ENCODE assay signal across 25 cellular contexts in the genomic region with DNA sequence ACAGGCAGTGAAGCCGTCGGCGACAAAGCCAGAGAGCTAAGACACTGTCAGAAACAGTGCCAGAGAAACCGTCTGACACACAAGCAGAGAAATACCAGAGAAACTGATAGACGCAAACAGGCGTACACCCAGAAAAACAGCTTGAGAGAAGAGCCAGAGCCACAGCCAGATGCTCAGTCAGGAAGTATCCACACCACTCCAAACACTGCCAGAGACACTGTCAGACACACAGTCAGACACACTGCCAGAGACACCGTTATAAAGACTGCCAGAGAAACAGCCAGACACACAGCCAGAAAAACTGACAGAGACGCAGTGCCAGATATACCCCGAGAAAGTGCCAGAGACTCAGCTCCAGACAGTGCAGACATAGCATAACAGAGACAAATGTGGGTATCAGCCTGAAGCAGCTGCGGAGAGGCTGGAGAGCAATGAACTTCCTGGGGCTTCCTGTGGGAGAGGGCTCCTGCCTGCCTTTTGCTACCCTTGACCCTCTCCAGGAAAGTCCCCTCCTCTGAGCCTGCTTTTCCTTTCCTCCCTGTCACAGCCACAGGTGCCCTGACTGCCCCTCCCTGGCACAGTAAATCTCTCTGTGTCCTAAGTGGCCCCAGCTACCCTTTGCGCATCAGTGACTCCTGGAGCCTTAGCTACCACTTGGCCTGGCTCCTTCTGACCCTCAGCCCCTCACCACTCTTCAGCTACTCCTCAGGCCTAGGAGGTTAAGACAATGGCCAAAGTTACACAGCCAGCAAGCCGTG. TPM values are rescaled to one million over a fixed set of nuclear protein-coding genes. Genes with fewer than 3 reads are reported as not detected.
DNase-seq lines count a peak whose midpoint lies in the region; ATAC-seq and TF ChIP-seq lines count a peak whose summit lies in the region.
"Had no signal": no experiment of that assay in that cellular context is flagged by ENCODE, and none has a peak within 500 bp of the region (broad histone marks: within the 10 kb centered on the region; RNA-seq: fewer than 3 reads in every experiment).

No MANE protein-coding gene starts in this region.

- WGBS in transverse colon (ENCODE audit: low coverage in 1 of 2), 2 donors: 69 to 79% methylated on average over 4 to 12 of the region's 12 CpGs

- TF ChIP-seq CTCF in RWPE2 (IDR thresholded peaks at IDR 0.05; ENCODE audit: poor library complexity, severe bottlenecking) (no peak), transverse colon (IDR thresholded peaks at IDR 0.05) (no peak)

- H3K27me3 ChIP-seq in RWPE2 (ENCODE audit: insufficient read depth, poor library complexity, severe bottlenecking) (no peaks in the 10 kb centered on the region), skeletal muscle tissue (ENCODE audit: control insufficient read depth in 3 of 3, insufficient read depth in 3 of 3, low read length in 3 of 3) (peaks cover 0 to 7% (median 0%) of the 10 kb centered on the region in 3 donors), transverse colon (no peaks in the 10 kb centered on the region)
- H3K27me3 ChIP-seq: tibial nerve had no signal

- H3K27ac ChIP-seq in RWPE2 (ENCODE audit: poor library complexity, severe bottlenecking): no peak overlapping the region
- H3K27ac ChIP-seq in skeletal muscle tissue (ENCODE audit: low read depth, low read length): peak overlapping the region; percentile 36
- no peak overlapping the region for H3K27ac ChIP-seq in transverse colon
- H3K27ac ChIP-seq: 22Rv1, epithelial cell of prostate, foreskin keratinocyte had no signal

- ATAC-seq in RWPE2 (ENCODE audit: low read depth): peak; percentile 26; the same call in 1 of the 3 replicates
- peak; percentile 38 for ATAC-seq in left colon
- no peak for ATAC-seq in GM19452 (IDR thresholded peaks at IDR 0.05; ENCODE audit: unreplicated experiment)
- ATAC-seq: foreskin keratinocyte; HepG2; naive thymus-derived CD8-positive, alpha-beta T cell had no signal

- TF ChIP-seq POLR2A in transverse colon (IDR thresholded peaks at IDR 0.05): no peak

- H3K4me3 ChIP-seq in RWPE2 (ENCODE audit: severe bottlenecking) (no peak overlapping the region), skeletal muscle tissue (ENCODE audit: low read length in 3 of 3) (no peak overlapping the region), transverse colon (no peak overlapping the region)
- H3K4me3 ChIP-seq: dorsolateral prefrontal cortex, skin epidermis, tibial nerve had no signal

- H3K9me3 ChIP-seq in RWPE2 (ENCODE audit: severe bottlenecking) (no peaks in the 10 kb centered on the region), skeletal muscle tissue (ENCODE audit: control insufficient read depth in 3 of 3, low read length in 3 of 3) (no peaks in the 10 kb centered on the region), transverse colon (no peaks in the 10 kb centered on the region)
- H3K9me3 ChIP-seq: tibial nerve had no signal

- peak overlapping the region in 2 of 3 donors; percentile 39 to 57 for H3K9ac ChIP-seq in skeletal muscle tissue (ENCODE audit: low read depth in 1 of 3, low read length in 3 of 3)

- DNase-seq in NCI-H2171 treated with DMSO at 0.1 percent for 48 hours (lab: John Stamatoyannopoulos, UW): peak; percentile 14
- no peak for DNase-seq in NCI-H2171 (lab: John Stamatoyannopoulos, UW)
- DNase-seq in RWPE2 (ENCODE audit: low spot score): no peak
- no peak for DNase-seq in left colon
- no peak for DNase-seq in transverse colon
- DNase-seq in DMS79 treated with DMSO at 0.1 percent for 48 hours (lab: John Stamatoyannopoulos, UW): no peak
- DNase-seq: activated B cell treated with CpG ODN at 0.5 μM for 24 hours; activated CD4-positive, alpha-beta T cell treated with anti-CD3 and anti-CD28 coated beads, Interleukin-2, amount 50 U/mL, for 48 hours; activated gamma-delta T cell treated with Interleukin-2 at 50 U/mL for 16 hours; COR-L47; foreskin keratinocyte; naive thymus-derived CD8-positive, alpha-beta T cell; NCI-H1417 treated with DMSO at 0.1 percent for 48 hours; NCI-H748 treated with DMSO at 0.1 percent for 48 hours; stimulated activated CD4-positive, alpha-beta T cell treated with anti-CD3 and anti-CD28 coated beads, Interleukin-4, amount 100 ng/mL, for 1 hour had no signal

- no peaks in the 10 kb centered on the region for H3K36me3 ChIP-seq in RWPE2 (ENCODE audit: low read depth)
- H3K36me3 ChIP-seq in skeletal muscle tissue (ENCODE audit: control insufficient read depth in 3 of 3, insufficient read depth in 3 of 3, low read length in 3 of 3): peaks cover 0 to 4% (median 0%) of the 10 kb centered on the region in 3 donors
- H3K36me3 ChIP-seq in transverse colon: no peaks in the 10 kb centered on the region

- in situ Hi-C loops in transverse colon (cut with MboI; ENCODE audit: low pct_ligation_motif_present in 1 of 4, low pct_unique_long_range_greater_than_20kb in 1 of 4, low sequenced_read_pairs in 3 of 4): no loop called here

- no peak for TF ChIP-seq EP300 in transverse colon (IDR thresholded peaks at IDR 0.05; ENCODE audit: low read depth)

- H3K4me1 ChIP-seq in RWPE2 (ENCODE audit: insufficient read depth, poor library complexity, severe bottlenecking) (no peaks in the 10 kb centered on the region), skeletal muscle tissue (ENCODE audit: control insufficient read depth in 3 of 3, insufficient read depth in 3 of 3, low read length in 3 of 3) (peaks cover 30 to 53% (median 49%) of the 10 kb centered on the region in 3 donors), transverse colon (peaks cover 0 to 26% (median 14%) of the 10 kb centered on the region in 4 donors)
- H3K4me1 ChIP-seq: foreskin keratinocyte had no signal

- intact Hi-C loops in left colon (cut with DNase I, micrococcal nuclease) (no loop called here), transverse colon (cut with DNase I; ENCODE audit: low total_unique reads) (no loop called here)

RNA-seq across cellular contexts. Expression of a gene that starts 18.9 kb away (rescaled TPM):
- total RNA-seq in left colon (10 to 100 TPM in 1 of 2 donors, 1 to 10 TPM in 1; 6.4 to 13.1 TPM), skeletal muscle tissue (3.1 TPM), transverse colon (10 to 100 TPM in 1 of 4 donors, 1 to 10 TPM in 3; 5.2 to 59.1 (median 6.8) TPM)
- total RNA-seq: activated B cell treated with CpG ODN at 0.5 μM for 24 hours; B cell; Daoy; foreskin keratinocyte; HepG2; naive thymus-derived CD8-positive, alpha-beta T cell had no signal

RNA-seq across cellular contexts. Expression of a gene that starts 41.3 kb away (rescaled TPM):
- total RNA-seq in left colon (10 to 100 TPM; 36.4 to 40.7 TPM), skeletal muscle tissue (25.6 TPM), transverse colon (10 to 100 TPM in 2 of 4 donors, 1 to 10 TPM in 2; 3.0 to 65.5 (median 22.1) TPM)

RNA-seq across cellular contexts. Expression of a gene that starts 47.8 kb away (rescaled TPM):
- total RNA-seq in left colon (1 to 10 TPM in 1 of 2 donors, under 1 TPM in 1; 0.89 to 2.3 TPM), skeletal muscle tissue (4.2 TPM), transverse colon (1 to 10 TPM in 2 of 4 donors, not detected in 2; 1.4 to 1.7 TPM)
- total RNA-seq: activated B cell treated with CpG ODN at 0.5 μM for 24 hours, B cell, foreskin keratinocyte had no signal

RNA-seq across cellular contexts. Expression of a gene that starts 49.7 kb away (rescaled TPM):
- total RNA-seq in left colon (10 to 100 TPM; 53.7 to 59.4 TPM), skeletal muscle tissue (67.8 TPM), transverse colon (10 to 100 TPM; 41.6 to 78.9 (median 54.0) TPM)

RNA-seq across cellular contexts. Expression of a gene that starts 58.3 kb away (rescaled TPM):
- not detected for total RNA-seq in left colon
- total RNA-seq in skeletal muscle tissue: not detected
- total RNA-seq in transverse colon: not detected
- total RNA-seq: activated B cell treated with CpG ODN at 0.5 μM for 24 hours, B cell, Daoy, HepG2 had no signal
